In genomic region chr16:10895053-10895946, GRCh38 we compare ENCODE assay signal across 8 cellular contexts. TPM values are rescaled to one million over a fixed set of nuclear protein-coding genes. Genes with fewer than 3 reads are reported as not detected.
DNase-seq lines count a peak whose midpoint lies in the region; ATAC-seq, FAIRE-seq and TF ChIP-seq lines count a peak whose summit lies in the region.

No MANE protein-coding gene starts in this region.

- peak; percentile 33 for DNase-seq in LHCN-M2 (ENCODE audit: low read depth)
- DNase-seq in GM12878 (ENCODE audit: low read depth, low spot score): no peak
- peak; percentile 48 for DNase-seq in mesenchymal stem cell
- DNase-seq in GM10266 (ENCODE audit: extremely low spot score): no peak
- no peak for DNase-seq in NCI-H2196 (lab: John Stamatoyannopoulos, UW; ENCODE audit: unreplicated experiment)

- H3K27ac ChIP-seq in DOHH2 (ENCODE audit: low read depth, low read length) (peak overlapping the region; percentile 86), GM12878 (ENCODE audit: control insufficient read depth, insufficient read depth) (no peak overlapping the region), mesenchymal stem cell (ENCODE audit: low read length, poor library complexity, severe bottlenecking) (no peak overlapping the region)

- H3K27me3 ChIP-seq in DOHH2 (ENCODE audit: control insufficient read depth, low read length) (no peaks in the 10 kb centered on the region), GM12878 (replicated peaks in 1 of 2; ENCODE audit: control insufficient read depth in 2 of 2, insufficient read depth in 2 of 2, low read length in 1 of 2) (no peaks in the 10 kb centered on the region), mesenchymal stem cell (ENCODE audit: control insufficient read depth in 1 of 2, insufficient read depth in 1 of 2, low read length in 2 of 2) (peaks cover 0 to 17% of the 10 kb centered on the region in 2 experiments)

- peak overlapping the region; percentile 50 for H3K4me3 ChIP-seq in DOHH2 (ENCODE audit: low read length)
- no peak overlapping the region for H3K4me3 ChIP-seq in GM12878
- no peak overlapping the region for H3K4me3 ChIP-seq in mesenchymal stem cell (ENCODE audit: insufficient read depth in 1 of 2, low read depth in 1 of 2, low read length in 2 of 2)

- in situ Hi-C loops in GM12878 (cut with MboI): loop anchor here (25.0 kb wide), 2 partner anchors 583 to 1758 kb away; no protein-coding TSS in a partner anchor

- BruUV-seq in GM12878 (replicated peaks; lab: Mats Ljungman, UMichigan): no TSS peak

- WGBS in GM12878 (ENCODE audit: insufficient coverage, insufficient replicate concordance, low lambda C conversion rate, missing lambda C conversion rate): 42% methylated on average over 17 of the region's 17 CpGs
- WGBS in mesenchymal stem cell: 19% methylated on average over 12 of the region's 17 CpGs

- no peak overlapping the region for H3K4ac ChIP-seq in mesenchymal stem cell (ENCODE audit: low read depth in 1 of 2, low read length in 2 of 2)

- TF ChIP-seq CTCF in DOHH2 (IDR thresholded peaks at IDR 0.05; ENCODE audit: low read depth, low read length, poor library complexity, severe bottlenecking) (no peak), GM12878 (IDR thresholded peaks at IDR 0.05 in 2 of 3, conservative IDR thresholded peaks at IDR 0.05 in 1 of 3; ENCODE audit: control insufficient read depth in 2 of 3, extremely low read depth in 1 of 3, insufficient read depth in 1 of 3, low read depth in 3 of 3, low read length in 3 of 3) (no peak), GM10266 (IDR thresholded peaks at IDR 0.05; ENCODE audit: control insufficient read depth, insufficient read depth, low read depth, missing control alignments) (no peak)

- H4K91ac ChIP-seq in mesenchymal stem cell (ENCODE audit: low read length): no peak overlapping the region

- H2AFZ ChIP-seq in GM12878 (ENCODE audit: control insufficient read depth, low read depth, low read length) (no peak overlapping the region), mesenchymal stem cell (ENCODE audit: low read depth, low read length) (no peak overlapping the region)

- no peak for ATAC-seq in GM12878
- ATAC-seq in GM18870 (IDR thresholded peaks at IDR 0.05; ENCODE audit: unreplicated experiment): no peak
- no peak for ATAC-seq in HG03354 (IDR thresholded peaks at IDR 0.05; ENCODE audit: poor library complexity, severe bottlenecking, unreplicated experiment)

- H3K9ac ChIP-seq in GM12878 (ENCODE audit: control insufficient read depth, insufficient read depth, low read length) (no peak overlapping the region), mesenchymal stem cell (ENCODE audit: low read length) (no peak overlapping the region)

- no peaks in the 10 kb centered on the region for H3K9me2 ChIP-seq in DOHH2 (replicated peaks; ENCODE audit: control insufficient read depth, low read length)

- RAD21 ChIA-PET in GM12878 (lab: Charles Lee; ENCODE audit: unreplicated experiment): interaction anchor here (0.8 to 3.9 kb wide), 6 partner anchors 12 to 155 kb away, joined by 3 to 39 read pairs (median 5); partner anchors contain the start of gene CIITA

- H2AK5ac ChIP-seq in mesenchymal stem cell (ENCODE audit: low read length, severe bottlenecking): no peak overlapping the region

- H3F3A ChIP-seq in DOHH2 (ENCODE audit: control insufficient read depth, insufficient read depth): peaks cover 37% of the 10 kb centered on the region

- H4K8ac ChIP-seq in mesenchymal stem cell (ENCODE audit: low read length): no peak overlapping the region

- H3K79me1 ChIP-seq in mesenchymal stem cell (replicated peaks; ENCODE audit: low read length, poor library complexity, severe bottlenecking): no peaks in the 10 kb centered on the region

- no peak overlapping the region for H3K18ac ChIP-seq in mesenchymal stem cell (ENCODE audit: low read depth in 1 of 2, low read length in 2 of 2)

- CTCF ChIA-PET in GM12878 (lab: Yijun Ruan, JAX): interaction anchor here (0.9 to 1.3 kb wide), 9 partner anchors 8 to 56 kb away, joined by 3 to 8 read pairs (median 3); partner anchors contain the start of gene CIITA

- no peak overlapping the region for H3K23ac ChIP-seq in mesenchymal stem cell (ENCODE audit: low read length in 2 of 2)

- H3K9me3 ChIP-seq in DOHH2 (ENCODE audit: control insufficient read depth, insufficient read depth, low read length): no peaks in the 10 kb centered on the region
- no peaks in the 10 kb centered on the region for H3K9me3 ChIP-seq in GM12878 (replicated peaks; ENCODE audit: control insufficient read depth, insufficient read depth, low read length)
- no peaks in the 10 kb centered on the region for H3K9me3 ChIP-seq in mesenchymal stem cell (ENCODE audit: control insufficient read depth, low read length)

- H3K4me2 ChIP-seq in DOHH2 (ENCODE audit: low read length): peak overlapping the region; percentile 65
- H3K4me2 ChIP-seq in GM12878 (ENCODE audit: control insufficient read depth, insufficient read depth): peak overlapping the region; percentile 86
- no peak overlapping the region for H3K4me2 ChIP-seq in mesenchymal stem cell (ENCODE audit: low read length, poor library complexity, severe bottlenecking)

- intact Hi-C loops in GM12878 (cut with micrococcal nuclease; ENCODE audit: unreplicated experiment): loop anchor here (10.0 kb wide), 1 partner anchor 590 kb away; no protein-coding TSS in a partner anchor

- H3K4me1 ChIP-seq in DOHH2 (ENCODE audit: control insufficient read depth, low read length) (peaks cover 75% of the 10 kb centered on the region), GM12878 (ENCODE audit: control insufficient read depth, insufficient read depth, low read length) (peaks cover 68% of the 10 kb centered on the region), mesenchymal stem cell (ENCODE audit: control insufficient read depth, insufficient read depth, low read depth, low read length) (no peaks in the 10 kb centered on the region)

- H3K36me3 ChIP-seq in DOHH2 (ENCODE audit: control insufficient read depth, low read length) (peaks cover 62% of the 10 kb centered on the region), GM12878 (ENCODE audit: control insufficient read depth in 2 of 2, insufficient read depth in 2 of 2, low read length in 1 of 2) (peaks cover 26 to 56% of the 10 kb centered on the region in 2 experiments), mesenchymal stem cell (ENCODE audit: control insufficient read depth in 1 of 2, insufficient read depth in 2 of 2, low read depth in 1 of 2, low read length in 2 of 2) (peaks cover 0 to 39% of the 10 kb centered on the region in 2 experiments)

- H2BK120ac ChIP-seq in mesenchymal stem cell (ENCODE audit: low read depth, low read length): no peak overlapping the region

- 0 out of 2 replicates have a peak, but pooled peaks cover 4% of the 10 kb centered on the region for H4K20me1 ChIP-seq in DOHH2 (ENCODE audit: control insufficient read depth, insufficient read depth, low read depth, low read length)
- H4K20me1 ChIP-seq in GM12878 (ENCODE audit: control insufficient read depth, insufficient read depth): peaks cover 10% of the 10 kb centered on the region

- TF ChIP-seq EP300 in GM12878 (IDR thresholded peaks at IDR 0.05; ENCODE audit: borderline replicate concordance in 1 of 2, control insufficient read depth in 1 of 2, low read depth in 2 of 2, low read length in 2 of 2): no peak

- H3K14ac ChIP-seq in mesenchymal stem cell (ENCODE audit: low read length in 2 of 2): no peak overlapping the region

- H2BK15ac ChIP-seq in mesenchymal stem cell (ENCODE audit: low read depth, poor library complexity, severe bottlenecking): no peak overlapping the region

- H3K79me2 ChIP-seq in DOHH2 (ENCODE audit: control insufficient read depth, low read length): peaks cover 41% of the 10 kb centered on the region
- peaks cover 37% of the 10 kb centered on the region for H3K79me2 ChIP-seq in GM12878 (ENCODE audit: control insufficient read depth, insufficient read depth, low read length)

- SMC1A ChIA-PET in GM12878 (lab: Charles Lee; ENCODE audit: uncharacterized antibody, unreplicated experiment): interaction anchor here (0.8 to 4.3 kb wide), 10 partner anchors 13 to 158 kb away, joined by 3 to 37 read pairs (median 3); partner anchors contain the start of genes CIITA and NUBP1

- H2BK5ac ChIP-seq in mesenchymal stem cell (ENCODE audit: low read depth, low read length, poor library complexity, severe bottlenecking): no peak overlapping the region

- no peak overlapping the region for H2BK12ac ChIP-seq in mesenchymal stem cell (ENCODE audit: low read length in 2 of 2)

- no peak for FAIRE-seq in GM12878 (lab: Jason Lieb, UNC)

- TF ChIP-seq RAD21 in GM12878 (IDR thresholded peaks at IDR 0.05; ENCODE audit: insufficient read depth, low read depth, low read length): no peak

- POLR2A ChIA-PET in GM12878 (lab: Charles Lee): interaction anchor here (1.0 to 3.5 kb wide), 6 partner anchors 11 to 151 kb away, joined by 3 to 24 read pairs (median 4); no protein-coding TSS in a partner anchor

- TF ChIP-seq POLR2A in GM12878 (IDR thresholded peaks at IDR 0.05; ENCODE audit: low read depth, low read length): no peak

RNA-seq across cellular contexts. Expression of gene CIITA, which starts 18.3 kb away (rescaled TPM):
- 1.1 TPM in 2 replicates for total RNA-seq in LHCN-M2 (2014; rRNA removed)
- 0.29 TPM for polyA plus RNA-seq in LHCN-M2 (2012)
- 733 and 778 TPM in 2 replicates for total RNA-seq in GM12878 (2013; cell fraction: nucleolus; rRNA removed)
- 49.6 and 51.4 TPM in 2 replicates for total RNA-seq in GM12878 (2014; rRNA removed)
- total RNA-seq in GM12878 (2014; rRNA removed; fragmentation: Illumina TruSeq; extraction: Trizol): 31.0 and 37.4 TPM in 2 replicates
- total RNA-seq in GM12878 (2021): 84.6 and 95.8 TPM in 2 replicates
- 32.4 TPM for polyA plus RNA-seq in GM12878 (2011; ENCODE audit: low read depth)
- 139 and 145 TPM in 2 replicates for polyA plus RNA-seq in GM12878 (2011; rRNA removed)
- polyA plus RNA-seq in GM12878 (2011; cell fraction: cytosol; rRNA removed): 85.3 and 89.0 TPM in 2 replicates
- polyA plus RNA-seq in GM12878 (2011; cell fraction: nucleus; rRNA removed): 371 and 391 TPM in 2 replicates
- polyA plus RNA-seq in GM12878 (2012): 50.3 and 56.0 TPM in 2 replicates
- 35.7 and 51.1 TPM in 2 replicates for polyA plus RNA-seq in GM12878 (2014; fragmentation: Illumina TruSeq; extraction: Trizol)
- polyA plus RNA-seq in GM12878 (2014; fragmentation: Nextera tagmentation; extraction: Ambion mirVana): 10 to 100 TPM; 11.5 to 12.5 TPM
- 74.5 and 82.5 TPM in 2 replicates for polyA plus RNA-seq in GM12878 (2014; rRNA removed)
- polyA plus RNA-seq in GM12878 (2016; fragmentation: Nextera tagmentation; extraction: Ambion mirVana): 10 to 100 TPM; 45.3 to 48.2 TPM
- polyA minus RNA-seq in GM12878 (2011; rRNA and poly(A)+ RNA removed): 158 and 163 TPM in 2 replicates
- polyA minus RNA-seq in GM12878 (2011; cell fraction: cytosol; rRNA and poly(A)+ RNA removed): 30.1 and 45.4 TPM in 2 replicates
- polyA minus RNA-seq in GM12878 (2011; cell fraction: nucleus; rRNA and poly(A)+ RNA removed): 156 and 242 TPM in 2 replicates
- not detected for polyA plus RNA-seq in mesenchymal stem cell (2013, experiment 1 of 2)
- polyA plus RNA-seq in mesenchymal stem cell (2013, experiment 2 of 2): 0.01 TPM

RNA-seq across cellular contexts. Expression of gene DEXI, which starts 47.0 kb away (rescaled TPM):
- total RNA-seq in LHCN-M2 (2014; rRNA removed) (50.7 and 62.3 TPM in 2 replicates), GM12878 (2014; rRNA removed) (26.3 and 28.6 TPM in 2 replicates), GM12878 (2014; rRNA removed; fragmentation: Illumina TruSeq; extraction: Trizol) (17.0 and 17.3 TPM in 2 replicates), GM12878 (2021) (22.7 and 24.2 TPM in 2 replicates)
- 32.7 TPM for polyA plus RNA-seq in LHCN-M2 (2012)
- 26.1 and 29.0 TPM in 2 replicates for total RNA-seq in GM12878 (2013; cell fraction: nucleolus; rRNA removed)
- polyA plus RNA-seq in GM12878 (2011; ENCODE audit: low read depth): 7.1 TPM
- polyA plus RNA-seq in GM12878 (2011; rRNA removed) (11.4 and 15.2 TPM in 2 replicates), GM12878 (2014; fragmentation: Illumina TruSeq; extraction: Trizol) (17.8 and 21.7 TPM in 2 replicates), GM12878 (2014; fragmentation: Nextera tagmentation; extraction: Ambion mirVana) (1 to 10 TPM; 1.4 to 4.3 TPM), GM12878 (2014; rRNA removed) (22.9 and 25.7 TPM in 2 replicates), GM12878 (2016; fragmentation: Nextera tagmentation; extraction: Ambion mirVana) (10 to 100 TPM; 14.0 to 19.8 TPM)
- 21.8 and 24.6 TPM in 2 replicates for polyA plus RNA-seq in GM12878 (2011; cell fraction: cytosol; rRNA removed)
- 37.7 and 44.3 TPM in 2 replicates for polyA plus RNA-seq in GM12878 (2011; cell fraction: nucleus; rRNA removed)
- polyA plus RNA-seq in GM12878 (2012): 15.5 and 16.1 TPM in 2 replicates
- polyA minus RNA-seq in GM12878 (2011; rRNA and poly(A)+ RNA removed): 18.1 and 24.7 TPM in 2 replicates
- 9.6 and 11.0 TPM in 2 replicates for polyA minus RNA-seq in GM12878 (2011; cell fraction: cytosol; rRNA and poly(A)+ RNA removed)
- 14.1 and 21.8 TPM in 2 replicates for polyA minus RNA-seq in GM12878 (2011; cell fraction: nucleus; rRNA and poly(A)+ RNA removed)
- polyA plus RNA-seq in mesenchymal stem cell (2013, experiment 1 of 2): 26.6 TPM
- 28.1 TPM for polyA plus RNA-seq in mesenchymal stem cell (2013, experiment 2 of 2)

RNA-seq across cellular contexts. Expression of gene CLEC16A, which starts 49.1 kb away (rescaled TPM):
- total RNA-seq in LHCN-M2 (2014; rRNA removed): 13.4 and 15.3 TPM in 2 replicates
- 13.9 TPM for polyA plus RNA-seq in LHCN-M2 (2012)
- 277 and 301 TPM in 2 replicates for total RNA-seq in GM12878 (2013; cell fraction: nucleolus; rRNA removed)
- total RNA-seq in GM12878 (2014; rRNA removed): 17.1 and 17.6 TPM in 2 replicates
- total RNA-seq in GM12878 (2014; rRNA removed; fragmentation: Illumina TruSeq; extraction: Trizol): 14.1 and 14.6 TPM in 2 replicates
- 28.7 and 30.0 TPM in 2 replicates for total RNA-seq in GM12878 (2021)
- polyA plus RNA-seq in GM12878 (2011; ENCODE audit: low read depth): 5.6 TPM
- 16.4 and 20.2 TPM in 2 replicates for polyA plus RNA-seq in GM12878 (2011; rRNA removed)
- polyA plus RNA-seq in GM12878 (2011; cell fraction: cytosol; rRNA removed): 17.6 and 21.8 TPM in 2 replicates
- 39.8 and 50.1 TPM in 2 replicates for polyA plus RNA-seq in GM12878 (2011; cell fraction: nucleus; rRNA removed)
- polyA plus RNA-seq in GM12878 (2012): 11.8 and 12.2 TPM in 2 replicates
- 19.3 and 20.5 TPM in 2 replicates for polyA plus RNA-seq in GM12878 (2014; fragmentation: Illumina TruSeq; extraction: Trizol)
- polyA plus RNA-seq in GM12878 (2014; fragmentation: Nextera tagmentation; extraction: Ambion mirVana): 1 to 10 TPM; 1.5 to 3.1 TPM
- polyA plus RNA-seq in GM12878 (2014; rRNA removed): 18.1 and 18.7 TPM in 2 replicates
- 10 to 100 TPM; 27.1 to 28.8 TPM for polyA plus RNA-seq in GM12878 (2016; fragmentation: Nextera tagmentation; extraction: Ambion mirVana)
- 117 and 120 TPM in 2 replicates for polyA minus RNA-seq in GM12878 (2011; rRNA and poly(A)+ RNA removed)
- polyA minus RNA-seq in GM12878 (2011; cell fraction: cytosol; rRNA and poly(A)+ RNA removed): 46.5 and 51.2 TPM in 2 replicates
- polyA minus RNA-seq in GM12878 (2011; cell fraction: nucleus; rRNA and poly(A)+ RNA removed): 42.9 and 65.1 TPM in 2 replicates
- 8.6 TPM for polyA plus RNA-seq in mesenchymal stem cell (2013, experiment 1 of 2)
- polyA plus RNA-seq in mesenchymal stem cell (2013, experiment 2 of 2): 8.3 TPM

Comparison
In these comparisons a context has a peak if more than half of its experiments do, and no peak if none do; other contexts are left out.
1. DNase-seq: peak in LHCN-M2 (single experiment) and mesenchymal stem cell (single experiment); none in GM12878 (single experiment), GM10266 (single experiment) and NCI-H2196 (single experiment).
2. RNA of gene CIITA, which starts 18.3 kb away (total RNA-seq): 31.0 to 778 TPM in GM12878; 1.1 TPM in LHCN-M2; every median in the first group is over 10 times any median in the second.